Comparison of ENCODE assay signal across 7 cellular contexts in the genomic region with DNA sequence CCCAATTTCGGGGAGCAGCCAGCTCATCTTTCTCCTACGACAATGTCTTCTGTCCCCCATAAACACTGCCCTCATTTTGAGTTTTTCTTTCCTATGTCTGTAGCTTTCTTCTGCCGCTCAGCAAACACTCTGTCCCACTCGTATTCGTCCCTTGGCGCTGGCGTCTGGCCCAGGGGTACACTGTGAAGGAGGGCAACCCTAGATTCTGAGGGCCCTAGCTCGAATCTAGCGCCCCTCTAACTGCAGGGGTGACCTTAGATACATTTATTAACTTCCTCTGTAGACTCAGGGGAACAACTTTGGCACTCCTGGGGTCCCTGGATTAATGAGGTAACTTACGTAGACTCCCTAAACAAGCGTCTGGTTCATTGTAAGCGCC. TPM values are rescaled to one million over a fixed set of nuclear protein-coding genes. Genes with fewer than 3 reads are reported as not detected.
DNase-seq lines count a peak whose midpoint lies in the region; FAIRE-seq and TF ChIP-seq lines count a peak whose summit lies in the region.

No MANE protein-coding gene starts in this region.

- H3K4me3 ChIP-seq in HFF-Myc (replicated peaks; ENCODE audit: low read depth, low read length) (peak overlapping the region; percentile 88), WI38 (ENCODE audit: low read depth, low read length) (peak overlapping the region; percentile 93), right atrium auricular region (peak overlapping the region; percentile 92 to 98), small intestine (ENCODE audit: low read depth in 1 of 2, low read length in 2 of 2) (peak overlapping the region; percentile 94 to 100)

- no peak for TF ChIP-seq CTCF in HFF-Myc (IDR thresholded peaks at IDR 0.05; ENCODE audit: low read depth, low read length, missing control alignments)
- TF ChIP-seq CTCF in WI38 (IDR thresholded peaks at IDR 0.05; ENCODE audit: low read depth, low read length), result no peak
- no peak for TF ChIP-seq CTCF in right atrium auricular region (IDR thresholded peaks at IDR 0.05)

- H3K27ac ChIP-seq in right atrium auricular region, result peak overlapping the region; percentile 90 to 95
- peak overlapping the region in 1 of 2 donors; percentile 80 for H3K27ac ChIP-seq in small intestine (ENCODE audit: low read depth in 1 of 2, low read length in 1 of 2)

- H3K36me3 ChIP-seq in right atrium auricular region (no peaks in the 10 kb centered on the region), small intestine (ENCODE audit: control insufficient read depth in 2 of 2, insufficient read depth in 2 of 2, low read length in 2 of 2) (no peaks in the 10 kb centered on the region)

- FAIRE-seq in small intestine (lab: Jason Lieb, UNC), result no peak
- no peak for FAIRE-seq in H54 (lab: Jason Lieb, UNC)

- peaks cover 0 to 29% of the 10 kb centered on the region in 2 donors for H3K4me1 ChIP-seq in right atrium auricular region
- H3K4me1 ChIP-seq in small intestine (ENCODE audit: control insufficient read depth in 2 of 2, insufficient read depth in 1 of 2, low read depth in 1 of 2, low read length in 1 of 2), result peaks cover 7 to 12% of the 10 kb centered on the region in 2 donors

- 5 to 26% (median 8%) methylated on average over 12 of the region's 12 CpGs for WGBS in small intestine, 3 donors

- H3K9me3 ChIP-seq in right atrium auricular region, result no peaks in the 10 kb centered on the region
- H3K9me3 ChIP-seq in small intestine (ENCODE audit: control insufficient read depth, low read depth), result no peaks in the 10 kb centered on the region

- TF ChIP-seq POLR2A in H54 (IDR thresholded peaks at IDR 0.05; ENCODE audit: low read depth, low read length), result no peak

- H3K27me3 ChIP-seq in right atrium auricular region (no peaks in the 10 kb centered on the region), small intestine (ENCODE audit: control insufficient read depth in 2 of 2, insufficient read depth in 2 of 2, low read length in 2 of 2) (no peaks in the 10 kb centered on the region)

- DNase-seq in HFF-Myc (ENCODE audit: extremely low read depth, low read depth), result no peak
- DNase-seq in right atrium auricular region (ENCODE audit: low spot score), result no peak
- DNase-seq in small intestine, result no peak
- no peak for DNase-seq in iPS-NIHi7 (ENCODE audit: extremely low spot score)
- no peak for DNase-seq in inferior parietal cortex (ENCODE audit: extremely low spot score)
- no peak for DNase-seq in H54 (ENCODE audit: insufficient read length, low spot score)

RNA-seq across cellular contexts. Expression of gene LRCH1, which starts 0.7 kb away (rescaled TPM):
- total RNA-seq in right atrium auricular region, result 10 to 100 TPM in 1 of 2 donors, 1 to 10 TPM in 1; 6.9 to 10.9 TPM
- 1 to 10 TPM; 6.9 to 7.1 (median 7.0) TPM for polyA plus RNA-seq in small intestine
